Comparison of ENCODE assay signal across 19 cellular contexts in genomic region chr10:15344256-15344875, GRCh38. TPM values are rescaled to one million over a fixed set of nuclear protein-coding genes. Genes with fewer than 3 reads are reported as not detected.
DNase-seq lines count a peak whose midpoint lies in the region; ATAC-seq and TF ChIP-seq lines count a peak whose summit lies in the region.
"Had no signal": no experiment of that assay in that cellular context is flagged by ENCODE, and none has a peak within 500 bp of the region (broad histone marks: within the 10 kb centered on the region; RNA-seq: fewer than 3 reads in every experiment).

No MANE protein-coding gene starts in this region.

- peaks cover 60% of the 10 kb centered on the region for H3K4me1 Mint-ChIP-seq in brain
- peaks cover 46% of the 10 kb centered on the region for H3K4me1 Mint-ChIP-seq in type B pancreatic cell (ENCODE audit: unreplicated experiment)
- H3K4me1 Mint-ChIP-seq: activated CD8-positive, alpha-beta memory T cell treated with anti-CD3 and anti-CD28 coated beads, Interleukin-2, amount 10 ng/mL, durations not matched to agents 7 days and 5 days had no signal

- H2AK5ac ChIP-seq in mesendoderm (ENCODE audit: low read length): no peak overlapping the region

- H3K18ac ChIP-seq in mesendoderm (ENCODE audit: low read length): no peak overlapping the region

- H3K36me3 Mint-ChIP-seq in brain (peaks cover 20% of the 10 kb centered on the region), type B pancreatic cell (peaks cover 5% of the 10 kb centered on the region)
- H3K36me3 Mint-ChIP-seq: activated CD8-positive, alpha-beta memory T cell treated with anti-CD3 and anti-CD28 coated beads, Interleukin-2, amount 10 ng/mL, durations not matched to agents 7 days and 5 days had no signal

- H2BK120ac ChIP-seq in mesendoderm (ENCODE audit: low read depth, low read length): no peak overlapping the region

- no peak for TF ChIP-seq POLR2A in heart left ventricle (IDR thresholded peaks at IDR 0.05)

- no peak overlapping the region for H2BK15ac ChIP-seq in mesendoderm (replicated peaks; ENCODE audit: low read depth)

- no peaks in the 10 kb centered on the region for H3K9me3 ChIP-seq in heart left ventricle
- H3K9me3 ChIP-seq: upper lobe of right lung had no signal

- H3K79me2 ChIP-seq in mesendoderm (ENCODE audit: control insufficient read depth, insufficient read depth, low read length): peaks cover 53% of the 10 kb centered on the region

- TF ChIP-seq CTCF in heart left ventricle (IDR thresholded peaks at IDR 0.05) (no peak), brain (conservative IDR thresholded peaks at IDR 0.05) (no peak), type B pancreatic cell (conservative IDR thresholded peaks at IDR 0.05) (no peak), RWPE1 (conservative IDR thresholded peaks at IDR 0.05; ENCODE audit: low read depth) (no peak)

- H3K27ac ChIP-seq in heart left ventricle (peak overlapping the region in 7 of 12 donors; percentile 4 to 60 (median 26)), mesendoderm (ENCODE audit: low read depth, low read length) (no peak overlapping the region), RWPE1 (no peak overlapping the region)
- H3K27ac ChIP-seq: C4-2B, parathyroid adenoma, upper lobe of right lung had no signal

- H3K4me3 ChIP-seq in heart left ventricle (no peak overlapping the region), mesendoderm (ENCODE audit: low read length) (no peak overlapping the region)
- H3K4me3 ChIP-seq: GM12878, upper lobe of right lung had no signal

- H3K27me3 Mint-ChIP-seq in brain: no peaks in the 10 kb centered on the region
- H3K27me3 Mint-ChIP-seq in type B pancreatic cell: no peaks in the 10 kb centered on the region

- H3K4me1 ChIP-seq in heart left ventricle (peaks cover 0 to 20% (median 12%) of the 10 kb centered on the region in 12 donors), mesendoderm (ENCODE audit: control insufficient read depth, low read depth, low read length) (peaks cover 2% of the 10 kb centered on the region)
- H3K4me1 ChIP-seq: parathyroid adenoma, upper lobe of right lung had no signal

- intact Hi-C loops in heart left ventricle (cut with DNase I) (no loop called here), left ventricle myocardium superior (cut with micrococcal nuclease) (no loop called here)

- H3K27ac Mint-ChIP-seq in brain (peak overlapping the region in 3 of 5 experiments; percentile 37 to 73 (median 54)), type B pancreatic cell (peak overlapping the region; percentile 60)
- H3K27ac Mint-ChIP-seq: activated CD8-positive, alpha-beta memory T cell treated with anti-CD3 and anti-CD28 coated beads, Interleukin-2, amount 10 ng/mL, durations not matched to agents 7 days and 5 days; activated T-helper 2 cell treated with anti-CD3 and anti-CD28 coated beads, Interferon-gamma antibody, Interleukin-2, Interleukin-4, amounts not matched to agents 10 μg/mL and 5 μg/mL and 100 μg/mL, durations not matched to agents 14 hours and 24 hours and 36 hours had no signal

- no peak overlapping the region for H3K4me2 ChIP-seq in mesendoderm (ENCODE audit: low read length)

- no peak overlapping the region for H3K9ac ChIP-seq in mesendoderm (ENCODE audit: low read length)
- H3K9ac ChIP-seq: parathyroid adenoma had no signal

- H3K79me1 ChIP-seq in mesendoderm (ENCODE audit: low read length): peaks cover 36% of the 10 kb centered on the region

- H3K4me3 Mint-ChIP-seq in brain (peak overlapping the region in 1 of 5 experiments; percentile 38), type B pancreatic cell (peak overlapping the region; percentile 19)
- H3K4me3 Mint-ChIP-seq: activated CD8-positive, alpha-beta memory T cell treated with anti-CD3 and anti-CD28 coated beads, Interleukin-2, amount 10 ng/mL, durations not matched to agents 7 days and 5 days had no signal

- peak overlapping the region; percentile 37 for H3K23ac ChIP-seq in mesendoderm (ENCODE audit: low read length)

- DNase-seq in heart left ventricle: no peak
- no peak for DNase-seq in left ventricle myocardium superior
- no peak for DNase-seq in mesendoderm
- no peak for DNase-seq in type B pancreatic cell (ENCODE audit: extremely low spot score, unreplicated experiment)
- DNase-seq in RWPE1 (ENCODE audit: low spot score): no peak
- no peak for DNase-seq in DMS153 (lab: John Stamatoyannopoulos, UW)
- DNase-seq: activated CD4-positive, CD25-positive, alpha-beta regulatory T cell treated with anti-CD3 and anti-CD28 coated beads, Interleukin-2, amount 50 U/mL, for 72 hours; activated CD8-positive, alpha-beta memory T cell treated with anti-CD3 and anti-CD28 coated beads, Interleukin-2, amount 10 ng/mL, durations not matched to agents 7 days and 5 days; central memory CD4-positive, alpha-beta T cell; effector CD4-positive, alpha-beta T cell; NCI-H1694 treated with DMSO at 0.1 percent for 48 hours; stimulated activated naive CD8-positive, alpha-beta T cell treated with anti-CD3 and anti-CD28 coated beads, Interleukin-15, Interleukin-2, amounts not matched to agents 100 U/mL and 50 U/mL, for 24 hours; upper lobe of right lung had no signal

- H3K9me3 Mint-ChIP-seq in brain (no peaks in the 10 kb centered on the region), type B pancreatic cell (no peaks in the 10 kb centered on the region)
- H3K9me3 Mint-ChIP-seq: activated T-helper 2 cell treated with anti-CD3 and anti-CD28 coated beads, Interferon-gamma antibody, Interleukin-2, Interleukin-4, amounts not matched to agents 10 μg/mL and 5 μg/mL and 100 μg/mL, durations not matched to agents 14 hours and 24 hours and 36 hours had no signal

- no peak overlapping the region for H2BK5ac ChIP-seq in mesendoderm (ENCODE audit: low read length)

- POLR2A ChIA-PET in RWPE1 (lab: Yijun Ruan, JAX; ENCODE audit: low non-redundant PET): no interaction called here

- H3K4ac ChIP-seq in mesendoderm (ENCODE audit: low read depth, low read length): no peak overlapping the region

- CTCF ChIA-PET in RWPE1 (lab: Yijun Ruan, JAX): interaction anchor here (0.6 kb wide), 1 partner anchor 204 kb away, joined by 3 read pairs; no protein-coding TSS in a partner anchor

- H4K8ac ChIP-seq in mesendoderm (ENCODE audit: low read depth, low read length): no peak overlapping the region

- H3K27me3 ChIP-seq in heart left ventricle: no peaks in the 10 kb centered on the region
- no peaks in the 10 kb centered on the region for H3K27me3 ChIP-seq in mesendoderm (ENCODE audit: insufficient read depth, low read length, poor library complexity)
- H3K27me3 ChIP-seq: upper lobe of right lung had no signal

- ATAC-seq in heart left ventricle (no peak), left ventricle myocardium superior (no peak), HG02884 (IDR thresholded peaks at IDR 0.05; ENCODE audit: unreplicated experiment) (no peak)
- ATAC-seq: activated CD8-positive, alpha-beta memory T cell treated with anti-CD3 and anti-CD28 coated beads, Interleukin-2, amount 10 ng/mL, durations not matched to agents 7 days and 5 days; GM12878; stimulated activated naive CD8-positive, alpha-beta T cell treated with anti-CD3 and anti-CD28 coated beads, Interleukin-15, Interleukin-2, amounts not matched to agents 100 U/mL and 50 U/mL, for 24 hours had no signal

- H3K56ac ChIP-seq in mesendoderm (ENCODE audit: low read length): no peak overlapping the region

- 90 to 95% (median 92%) methylated on average over 4 of the region's 4 CpGs for WGBS in heart left ventricle, 4 donors
- no CpG with 5 or more reads among the region's 4 CpGs for WGBS in mesendoderm (ENCODE audit: extremely low coverage, insufficient coverage, low lambda C conversion rate)

- H4K5ac ChIP-seq in mesendoderm (ENCODE audit: low read length): no peak overlapping the region

- H3K36me3 ChIP-seq in heart left ventricle (no peaks in the 10 kb centered on the region), mesendoderm (ENCODE audit: control insufficient read depth, insufficient read depth, low read length) (no peaks in the 10 kb centered on the region)
- H3K36me3 ChIP-seq: upper lobe of right lung had no signal

RNA-seq across cellular contexts. Expression of gene FAM171A1, which starts 26.7 kb away (rescaled TPM):
- 10 to 100 TPM in 4 of 9 donors, 1 to 10 TPM in 5; 6.7 to 18.0 (median 9.9) TPM for total RNA-seq in heart left ventricle
- 1 to 10 TPM; 4.1 to 9.8 TPM for polyA plus RNA-seq in heart left ventricle
- total RNA-seq in left ventricle myocardium superior: 11.6 TPM
- polyA plus RNA-seq in brain (ENCODE audit: insufficient read depth, low read depth, low replicate concordance): 78.6 TPM
- 47.8 TPM for polyA plus RNA-seq in mesendoderm (2013, experiment 1 of 2)
- polyA plus RNA-seq in mesendoderm (2013, experiment 2 of 2): 49.6 TPM
- total RNA-seq in type B pancreatic cell (ENCODE audit: low replicate concordance): 28.6 and 49.3 TPM in 2 replicates

Comparison
In these comparisons a context has a peak if more than half of its experiments do, and no peak if none do; other contexts are left out.
1. H3K27ac ChIP-seq: peak in heart left ventricle (7 of 12); none in mesendoderm (single experiment) and RWPE1 (single experiment).